In genomic region chr5:145462525-145462924, GRCh38 we compare ENCODE assay signal across 27 cellular contexts.
DNase-seq lines count a peak whose midpoint lies in the region.
"Had no signal": no experiment of that assay in that cellular context is flagged by ENCODE, and none has a peak within 500 bp of the region (broad histone marks: within the 10 kb centered on the region; RNA-seq: fewer than 3 reads in every experiment).

No MANE protein-coding gene starts in this region.

- H3K4me2 ChIP-seq in mesenchymal stem cell (ENCODE audit: low read length, poor library complexity, severe bottlenecking) = no peak overlapping the region
- H3K4me2 ChIP-seq: A549; BLaER1; BLaER1 treated with 17β-estradiol and CSF1 and Interleukin-3, amounts not matched to agents 10 nM and 100 nM had no signal

- H3K27me3 ChIP-seq in mesenchymal stem cell (ENCODE audit: control insufficient read depth in 1 of 2, insufficient read depth in 1 of 2, low read length in 2 of 2) = no peaks in the 10 kb centered on the region
- H3K27me3 ChIP-seq: BE2C; BLaER1; BLaER1 treated with 17β-estradiol and CSF1 and Interleukin-3, amounts not matched to agents 10 nM and 100 nM had no signal

- H3K4me3 ChIP-seq in mesenchymal stem cell (ENCODE audit: insufficient read depth in 1 of 2, low read depth in 1 of 2, low read length in 2 of 2) = no peak overlapping the region
- H3K4me3 ChIP-seq: A549; BLaER1; BLaER1 treated with 17β-estradiol and CSF1 and Interleukin-3, amounts not matched to agents 10 nM and 100 nM had no signal

- H4K91ac ChIP-seq in mesenchymal stem cell (ENCODE audit: low read length) = no peak overlapping the region

- no peaks in the 10 kb centered on the region for H3K79me1 ChIP-seq in mesenchymal stem cell (replicated peaks; ENCODE audit: low read length, poor library complexity, severe bottlenecking)

- no peak overlapping the region for H2BK120ac ChIP-seq in mesenchymal stem cell (ENCODE audit: low read depth, low read length)

- no peaks in the 10 kb centered on the region for H3K36me3 ChIP-seq in mesenchymal stem cell (ENCODE audit: control insufficient read depth in 1 of 2, insufficient read depth in 2 of 2, low read depth in 1 of 2, low read length in 2 of 2)
- H3K36me3 ChIP-seq: BE2C; BLaER1; BLaER1 treated with 17β-estradiol and CSF1 and Interleukin-3, amounts not matched to agents 10 nM and 100 nM had no signal

- H3K9ac ChIP-seq in mesenchymal stem cell (ENCODE audit: low read length) = no peak overlapping the region
- H3K9ac ChIP-seq: BLaER1; BLaER1 treated with 17β-estradiol and CSF1 and Interleukin-3, amounts not matched to agents 10 nM and 100 nM had no signal

- no peak overlapping the region for H3K14ac ChIP-seq in mesenchymal stem cell (ENCODE audit: low read length in 2 of 2)

- no peak overlapping the region for H3K18ac ChIP-seq in mesenchymal stem cell (ENCODE audit: low read depth in 1 of 2, low read length in 2 of 2)

- H3K27ac ChIP-seq in mesenchymal stem cell (ENCODE audit: low read length, poor library complexity, severe bottlenecking) = no peak overlapping the region
- H3K27ac ChIP-seq: 22Rv1; A549; BLaER1; BLaER1 treated with 17β-estradiol and CSF1 and Interleukin-3, amounts not matched to agents 10 nM and 100 nM; C4-2B had no signal

- no peak overlapping the region for H3K23ac ChIP-seq in mesenchymal stem cell (ENCODE audit: low read length in 2 of 2)

- 93% methylated on average over 3 of the region's 3 CpGs for WGBS in mesenchymal stem cell

- no peak overlapping the region for H2BK5ac ChIP-seq in mesenchymal stem cell (ENCODE audit: low read depth, low read length, poor library complexity, severe bottlenecking)

- no peak overlapping the region for H2BK15ac ChIP-seq in mesenchymal stem cell (ENCODE audit: low read depth, poor library complexity, severe bottlenecking)

- no peak for DNase-seq in mesenchymal stem cell
- no peak for DNase-seq in NCI-H146 treated with DMSO at 0.1 percent for 48 hours (lab: John Stamatoyannopoulos, UW; ENCODE audit: unreplicated experiment)
- DNase-seq: 8988T; ACHN; AML-193; BE2C; C1 segment of cervical spinal cord; Caco-2; Calu3; CD4-positive, alpha-beta memory T cell; CD4-positive, alpha-beta T cell; CD4-positive, CD25-positive, alpha-beta regulatory T cell; CD8-positive, alpha-beta memory T cell; CD8-positive, alpha-beta T cell; COR-L47; DMS 273 treated with DMSO at 0.1 percent for 48 hours; DMS153; DMS53; DMS79; DMS79 treated with DMSO at 0.1 percent for 48 hours; DND-41; EL had no signal

- no peak overlapping the region for H2AK5ac ChIP-seq in mesenchymal stem cell (ENCODE audit: low read length, severe bottlenecking)

- H3K4ac ChIP-seq in mesenchymal stem cell (ENCODE audit: low read depth in 1 of 2, low read length in 2 of 2) = no peak overlapping the region

- H2AFZ ChIP-seq in mesenchymal stem cell (ENCODE audit: low read depth, low read length) = no peak overlapping the region

- H3K4me1 ChIP-seq in mesenchymal stem cell (ENCODE audit: control insufficient read depth, insufficient read depth, low read depth, low read length) = no peaks in the 10 kb centered on the region
- H3K4me1 ChIP-seq: BE2C; BLaER1; BLaER1 treated with 17β-estradiol and CSF1 and Interleukin-3, amounts not matched to agents 10 nM and 100 nM; Caco-2 had no signal

- no peaks in the 10 kb centered on the region for H3K9me3 ChIP-seq in mesenchymal stem cell (ENCODE audit: control insufficient read depth, low read length)
- H3K9me3 ChIP-seq: A549; BE2C; BLaER1; BLaER1 treated with 17β-estradiol and CSF1 and Interleukin-3, amounts not matched to agents 10 nM and 100 nM; Caco-2 had no signal

- H4K8ac ChIP-seq in mesenchymal stem cell (ENCODE audit: low read length) = peak overlapping the region; percentile 54

- no peak overlapping the region for H2BK12ac ChIP-seq in mesenchymal stem cell (ENCODE audit: low read length in 2 of 2)
